In genomic region chr12:57458665-57459054, GRCh38 we compare ENCODE assay signal across 1 cellular context.
TF ChIP-seq lines count a peak whose summit lies in the region.

No MANE protein-coding gene starts in this region.

TF ChIP-seq in endothelial cell of umbilical vein, 7 proteins besides CTCF, POLR2A, EP300 and RAD21:
- TF ChIP-seq GATA2 (IDR thresholded peaks at IDR 0.05; ENCODE audit: insufficient read depth, insufficient read length, low read depth, low read length) (no peak), POLR2AphosphoS5 (IDR thresholded peaks at IDR 0.05; ENCODE audit: insufficient read depth, low read depth, low read length) (no peak), MYC (IDR thresholded peaks at IDR 0.05; ENCODE audit: low read depth, low read length) (no peak), MAX (IDR thresholded peaks at IDR 0.05; ENCODE audit: insufficient read depth, insufficient read length) (no peak), FOS (IDR thresholded peaks at IDR 0.05; ENCODE audit: borderline replicate concordance, insufficient read depth, low read length) (no peak), EZH2 (IDR thresholded peaks at IDR 0.05; ENCODE audit: borderline replicate concordance, low read depth, low read length, severe bottlenecking) (no peak), JUN (IDR thresholded peaks at IDR 0.05; ENCODE audit: borderline replicate concordance, insufficient read depth, insufficient read length, low read depth) (no peak)
